ENCODE assay signal across 8 cellular contexts in genomic region chr18:36309436-36310391, GRCh38. TPM values are rescaled to one million over a fixed set of nuclear protein-coding genes. Genes with fewer than 3 reads are reported as not detected.
A peak's percentile ranks its signal among the peaks of the same experiment; 100 is the strongest.
DNase-seq lines count a peak whose midpoint lies in the region; TF ChIP-seq lines count a peak whose summit lies in the region.

No MANE protein-coding gene starts in this region.

- H2AK5ac ChIP-seq in trophoblast cell (ENCODE audit: low read length): peak overlapping the region; percentile 16

- H2BK12ac ChIP-seq in trophoblast cell (ENCODE audit: low read length): peak overlapping the region; percentile 15

- H3K36me3 ChIP-seq in trophoblast cell (ENCODE audit: control insufficient read depth in 1 of 2, insufficient read depth in 2 of 2, low read length in 2 of 2): peaks cover 0 to 2% of the 10 kb centered on the region in 2 experiments
- H3K36me3 ChIP-seq in tibial nerve: no peaks in the 10 kb centered on the region

- H3K27ac ChIP-seq in RWPE1 (peak overlapping the region; percentile 96), trophoblast cell (ENCODE audit: low read depth, low read length) (peak overlapping the region; percentile 89), tibial nerve (no peak overlapping the region)

- H3K14ac ChIP-seq in trophoblast cell (ENCODE audit: low read length): peak overlapping the region; percentile 24

- no CpG with 5 or more reads among the region's 11 CpGs for WGBS in trophoblast cell (ENCODE audit: extremely low coverage, insufficient coverage, insufficient read length)
- 72 to 73% methylated on average over 11 of the region's 11 CpGs for WGBS in tibial nerve, 2 donors

- H3K27me3 ChIP-seq in trophoblast cell (ENCODE audit: insufficient read depth, low read length): no peaks in the 10 kb centered on the region
- H3K27me3 ChIP-seq in tibial nerve: no peaks in the 10 kb centered on the region

- no peak overlapping the region for H4K12ac ChIP-seq in trophoblast cell (ENCODE audit: low read depth, low read length)

- no peak overlapping the region for H3K4me3 ChIP-seq in trophoblast cell (ENCODE audit: low read depth, low read length)
- H3K4me3 ChIP-seq in tibial nerve: no peak overlapping the region

- TF ChIP-seq POLR2A in tibial nerve (IDR thresholded peaks at IDR 0.05): no peak

- H3K4me1 ChIP-seq in trophoblast cell (ENCODE audit: control insufficient read depth in 1 of 2, insufficient read depth in 2 of 2, low read length in 2 of 2) (peaks cover 28 to 41% of the 10 kb centered on the region in 2 experiments), tibial nerve (no peaks in the 10 kb centered on the region)

- H3K9me3 ChIP-seq in trophoblast cell (ENCODE audit: insufficient read depth, low read depth, low read length) (no peaks in the 10 kb centered on the region), tibial nerve (no peaks in the 10 kb centered on the region)

- H3K4ac ChIP-seq in trophoblast cell (ENCODE audit: low read depth, low read length): no peak overlapping the region

- TF ChIP-seq CTCF in RWPE1 (conservative IDR thresholded peaks at IDR 0.05; ENCODE audit: low read depth) (no peak), tibial nerve (IDR thresholded peaks at IDR 0.05) (no peak)

- H3K79me1 ChIP-seq in trophoblast cell (ENCODE audit: low read length): peaks cover 10% of the 10 kb centered on the region

- H3K18ac ChIP-seq in trophoblast cell (ENCODE audit: low read length): no peak overlapping the region

- peak overlapping the region; percentile 47 for H2BK5ac ChIP-seq in trophoblast cell (ENCODE audit: low read depth, low read length, poor library complexity)

- POLR2A ChIA-PET in RWPE1 (lab: Yijun Ruan, JAX; ENCODE audit: low non-redundant PET): interaction anchor here (0.9 kb wide), 1 partner anchor 12 kb away, joined by 3 read pairs; no protein-coding TSS in a partner anchor

- CTCF ChIA-PET in RWPE1 (lab: Yijun Ruan, JAX): no interaction called here

- H3K4me2 ChIP-seq in trophoblast cell (ENCODE audit: low read length): peak overlapping the region; percentile 55

- DNase-seq in Daoy (ENCODE audit: low read depth): peak; percentile 96
- DNase-seq in RWPE1 (ENCODE audit: low spot score): peak; percentile 79
- DNase-seq in fibroblast of gingiva (ENCODE audit: low read depth): peak; percentile 96
- peak; percentile 93 to 96 for DNase-seq in trophoblast cell
- no peak for DNase-seq in NCI-H526 (lab: John Stamatoyannopoulos, UW)
- DNase-seq in NCI-H1048 (lab: John Stamatoyannopoulos, UW): no peak
- DNase-seq in activated CD4-positive, alpha-beta T cell treated with anti-CD3 and anti-CD28 coated beads, Interleukin-2, amount 50 U/mL, for 48 hours: no peak
- DNase-seq in tibial nerve (ENCODE audit: low spot score in 2 of 2): no peak

- peak overlapping the region; percentile 82 for H4K91ac ChIP-seq in trophoblast cell (ENCODE audit: low read depth, low read length)

- no peaks in the 10 kb centered on the region for H3K79me2 ChIP-seq in trophoblast cell (ENCODE audit: control insufficient read depth, insufficient read depth, low read length, poor library complexity)

- no peak overlapping the region for H3K23ac ChIP-seq in trophoblast cell (ENCODE audit: low read length)

- peak overlapping the region; percentile 56 for H2BK120ac ChIP-seq in trophoblast cell (ENCODE audit: insufficient read depth, low read length, poor library complexity)

- H2AFZ ChIP-seq in trophoblast cell (ENCODE audit: insufficient read depth, low read length, poor library complexity): peak overlapping the region; percentile 42

- H3K9ac ChIP-seq in trophoblast cell (ENCODE audit: low read length): no peak overlapping the region

- no peak overlapping the region for H4K8ac ChIP-seq in trophoblast cell (ENCODE audit: low read depth, low read length)

- TF ChIP-seq EP300 in tibial nerve (IDR thresholded peaks at IDR 0.05): no peak

RNA-seq across cellular contexts. Expression of gene FHOD3, which starts 12.2 kb away (rescaled TPM):
- total RNA-seq in Daoy (2014; rRNA removed; shearing (Covaris generic)): 16.3 and 17.8 TPM in 2 replicates
- 47.0 and 54.5 TPM in 2 replicates for polyA plus RNA-seq in trophoblast cell (2013)
- total RNA-seq in tibial nerve: 10 to 100 TPM; 15.6 to 25.9 (median 21.6) TPM

Comparison
In these comparisons a context has a peak if more than half of its experiments do, and no peak if none do; other contexts are left out.
1. DNase-seq: peak in Daoy (single experiment), RWPE1 (single experiment), fibroblast of gingiva (single experiment) and trophoblast cell (2 of 2); none in NCI-H526 (0 of 2), NCI-H1048 (single experiment), activated CD4-positive, alpha-beta T cell treated with anti-CD3 and anti-CD28 coated beads, Interleukin-2, amount 50 U/mL, for 48 hours (0 of 2) and tibial nerve (0 of 2).
2. H3K27ac ChIP-seq: peak in RWPE1 (single experiment) and trophoblast cell (single experiment); none in tibial nerve (0 of 4).